ENCODE assay signal across 13 cellular contexts in the genomic region with DNA sequence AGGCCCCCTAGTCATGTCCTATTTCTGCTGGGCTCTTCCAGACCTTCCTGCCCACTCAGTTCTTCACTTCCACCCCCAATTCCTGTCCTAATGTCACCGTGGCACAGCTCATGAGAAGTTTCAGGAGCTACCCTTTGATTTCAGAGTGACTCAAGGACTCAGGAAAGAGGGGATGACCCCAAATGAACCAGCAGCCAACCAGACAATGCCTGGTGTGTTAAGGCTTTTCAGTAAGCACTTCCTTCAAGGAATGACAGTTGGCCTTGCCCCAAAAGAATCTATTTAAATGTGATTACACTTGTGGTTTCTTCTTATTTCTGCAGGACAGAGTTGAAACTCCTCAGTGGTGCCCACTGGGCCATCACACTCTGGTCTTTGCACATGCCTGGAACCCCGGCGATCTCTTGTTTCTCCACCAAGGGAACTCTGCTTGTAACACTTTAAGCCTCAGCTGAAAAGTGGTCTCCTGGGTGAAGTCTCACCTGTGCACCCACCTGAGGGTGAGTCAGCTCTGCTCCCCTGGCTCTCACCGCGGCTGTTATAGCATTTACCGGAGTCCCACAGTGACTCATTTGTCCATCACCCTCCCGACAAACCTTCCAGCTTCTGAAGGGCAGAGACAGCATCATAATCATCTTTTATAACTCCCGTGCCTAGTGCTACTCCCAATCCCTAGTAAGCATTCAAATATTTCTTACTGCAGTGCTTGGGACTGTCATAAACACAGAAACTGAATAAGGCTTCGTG.
DNase-seq lines count a peak whose midpoint lies in the region; ATAC-seq and TF ChIP-seq lines count a peak whose summit lies in the region.
"Had no signal": no experiment of that assay in that cellular context is flagged by ENCODE, and none has a peak within 500 bp of the region (broad histone marks: within the 10 kb centered on the region; RNA-seq: fewer than 3 reads in every experiment).

No MANE protein-coding gene starts in this region.

- H3K36me3 Mint-ChIP-seq in progenitor cell of endocrine pancreas (ENCODE audit: insufficient read depth): no peaks in the 10 kb centered on the region
- H3K36me3 Mint-ChIP-seq: activated CD8-positive, alpha-beta memory T cell treated with anti-CD3 and anti-CD28 coated beads, Interleukin-2, amount 10 ng/mL, durations not matched to agents 7 days and 5 days had no signal

- WGBS in aorta, 2 donors: 80 to 87% methylated on average over 9 of the region's 9 CpGs

- ATAC-seq in aorta (ENCODE audit: low FRiP score): no peak
- ATAC-seq: activated CD8-positive, alpha-beta memory T cell treated with anti-CD3 and anti-CD28 coated beads, Interleukin-2, amount 10 ng/mL, durations not matched to agents 7 days and 5 days had no signal

- POLR2A ChIA-PET in A673 (lab: Charles Lee; ENCODE audit: low non-redundant PET): no interaction called here

- DNase-seq in A673 (ENCODE audit: low spot score) (peak; percentile 37), HT1080 (ENCODE audit: low read depth) (peak; percentile 94), astrocyte of the spinal cord (ENCODE audit: low read depth, low spot score) (peak; percentile 56), kidney epithelial cell (ENCODE audit: low read depth) (peak; percentile 72), NCI-H524 (lab: John Stamatoyannopoulos, UW) (no peak), progenitor cell of endocrine pancreas (ENCODE audit: low spot score, unreplicated experiment) (no peak), NCI-H2196 (lab: John Stamatoyannopoulos, UW; ENCODE audit: unreplicated experiment) (no peak), aorta (no peak)
- DNase-seq: activated CD8-positive, alpha-beta memory T cell treated with anti-CD3 and anti-CD28 coated beads, Interleukin-2, amount 10 ng/mL, durations not matched to agents 7 days and 5 days; effector memory CD4-positive, alpha-beta T cell; NCI-H2081 treated with DMSO at 0.1 percent for 48 hours; upper lobe of left lung had no signal

- H3K4me1 ChIP-seq in A673 (ENCODE audit: insufficient read depth, low read length, poor library complexity, severe bottlenecking) (no peaks in the 10 kb centered on the region), aorta (ENCODE audit: control insufficient read depth in 1 of 2, insufficient read depth in 2 of 2, low read length in 2 of 2) (no peaks in the 10 kb centered on the region)
- H3K4me1 ChIP-seq: upper lobe of left lung had no signal

- no peak overlapping the region for H3K27ac Mint-ChIP-seq in progenitor cell of endocrine pancreas
- H3K27ac Mint-ChIP-seq: activated CD8-positive, alpha-beta memory T cell treated with anti-CD3 and anti-CD28 coated beads, Interleukin-2, amount 10 ng/mL, durations not matched to agents 7 days and 5 days had no signal

- CTCF ChIA-PET in A673 (lab: Charles Lee): no interaction called here

- H3K4me1 Mint-ChIP-seq in progenitor cell of endocrine pancreas (ENCODE audit: low read depth): peaks cover 9% of the 10 kb centered on the region
- H3K4me1 Mint-ChIP-seq: activated CD8-positive, alpha-beta memory T cell treated with anti-CD3 and anti-CD28 coated beads, Interleukin-2, amount 10 ng/mL, durations not matched to agents 7 days and 5 days had no signal

- no peak overlapping the region for H3K27ac ChIP-seq in A673 (ENCODE audit: low read depth, low read length, poor library complexity, severe bottlenecking)
- H3K27ac ChIP-seq in aorta (ENCODE audit: low read depth in 1 of 2, low read length in 2 of 2): no peak overlapping the region
- H3K27ac ChIP-seq: skin epidermis, upper lobe of left lung had no signal

- H3K36me3 ChIP-seq in A673 (ENCODE audit: insufficient read depth, low read length, poor library complexity, severe bottlenecking): no peaks in the 10 kb centered on the region
- no peaks in the 10 kb centered on the region for H3K36me3 ChIP-seq in kidney epithelial cell (ENCODE audit: control insufficient read depth, insufficient read depth, low read length)
- H3K36me3 ChIP-seq in aorta (ENCODE audit: control insufficient read depth in 1 of 2, insufficient read depth in 2 of 2, low read length in 1 of 2): no peaks in the 10 kb centered on the region
- H3K36me3 ChIP-seq: upper lobe of left lung had no signal

- no peaks in the 10 kb centered on the region for H3K9me3 Mint-ChIP-seq in progenitor cell of endocrine pancreas (ENCODE audit: low read depth)

- in situ Hi-C loops in astrocyte of the spinal cord (cut with HindIII; ENCODE audit: low sequenced_read_pairs): no loop called here

- H3K4me3 ChIP-seq in A673 (ENCODE audit: low read depth, low read length, poor library complexity, severe bottlenecking): no peak overlapping the region
- no peak overlapping the region for H3K4me3 ChIP-seq in astrocyte of the spinal cord (ENCODE audit: low read depth, low read length)
- H3K4me3 ChIP-seq in kidney epithelial cell (ENCODE audit: low read depth, low read length): no peak overlapping the region
- H3K4me3 ChIP-seq in aorta (ENCODE audit: low read length in 2 of 2): no peak overlapping the region
- H3K4me3 ChIP-seq: skin epidermis, upper lobe of left lung had no signal

- intact Hi-C loops in A673 (cut with micrococcal nuclease; ENCODE audit: unreplicated experiment) (no loop called here), aorta (cut with DNase I) (no loop called here)

- TF ChIP-seq CTCF in A673 (conservative IDR thresholded peaks at IDR 0.05; ENCODE audit: low read depth, low read length) (no peak), astrocyte of the spinal cord (IDR thresholded peaks at IDR 0.05; ENCODE audit: low read depth, low read length) (no peak), kidney epithelial cell (IDR thresholded peaks at IDR 0.05; ENCODE audit: insufficient read depth, low read length, poor library complexity, severe bottlenecking) (no peak), progenitor cell of endocrine pancreas (IDR thresholded peaks at IDR 0.05; ENCODE audit: unreplicated experiment) (no peak)

- H3K27me3 Mint-ChIP-seq in progenitor cell of endocrine pancreas: peaks cover 12% of the 10 kb centered on the region

- H3K4me3 Mint-ChIP-seq in progenitor cell of endocrine pancreas (ENCODE audit: low read depth): no peak overlapping the region
- H3K4me3 Mint-ChIP-seq: activated CD8-positive, alpha-beta memory T cell treated with anti-CD3 and anti-CD28 coated beads, Interleukin-2, amount 10 ng/mL, durations not matched to agents 7 days and 5 days had no signal

- H3K9me3 ChIP-seq in A673 (ENCODE audit: low read depth, low read length, poor library complexity, severe bottlenecking) (no peaks in the 10 kb centered on the region), aorta (ENCODE audit: control insufficient read depth, low read length) (no peaks in the 10 kb centered on the region)
- H3K9me3 ChIP-seq: upper lobe of left lung had no signal

- no TSS peak for BruUV-seq in A673 (replicated peaks; lab: Mats Ljungman, UMichigan)

- H3K27me3 ChIP-seq in A673 (replicated peaks; ENCODE audit: insufficient read depth, low read depth, low read length, poor library complexity) (no peaks in the 10 kb centered on the region), kidney epithelial cell (ENCODE audit: control insufficient read depth, insufficient read depth, low read length) (no peaks in the 10 kb centered on the region), aorta (ENCODE audit: control insufficient read depth in 1 of 2, insufficient read depth in 2 of 2, low read length in 1 of 2) (no peaks in the 10 kb centered on the region)
- H3K27me3 ChIP-seq: upper lobe of left lung had no signal

Comparison
In these comparisons a context has a peak if more than half of its experiments do, and no peak if none do; other contexts are left out.
1. DNase-seq: peak in A673 (single experiment), HT1080 (single experiment), astrocyte of the spinal cord (single experiment) and kidney epithelial cell (single experiment); none in NCI-H524 (0 of 2), progenitor cell of endocrine pancreas (single experiment), NCI-H2196 (single experiment) and aorta (0 of 2).